1 cellular context compared by ENCODE assay signal in genomic region chr19:47600246-47601179, GRCh38.
TF ChIP-seq lines count a peak whose summit lies in the region.

No MANE protein-coding gene starts in this region.

TF ChIP-seq in HepG2, 621 proteins besides CTCF, POLR2A, EP300 and RAD21 (continued from another document and continues in another):
- TF ChIP-seq ZBTB40 (IDR thresholded peaks at IDR 0.05) (no peak), ZBTB40 (CRISPR knock-in tag; IDR thresholded peaks at IDR 0.05) (0 out of 2 replicates have a peak, but pooled peaks have one; percentile 58), SATB2 (CRISPR knock-in tag; IDR thresholded peaks at IDR 0.05) (no peak), TBX2 (CRISPR knock-in tag; IDR thresholded peaks at IDR 0.05; ENCODE audit: borderline replicate concordance) (peak; percentile 85; the same call in 1 of the 2 replicates), CREB1 (IDR thresholded peaks at IDR 0.05) (peak; percentile 65), CREB1 (CRISPR knock-in tag; IDR thresholded peaks at IDR 0.05) (peak; percentile 68), SALL1 (CRISPR knock-in tag; IDR thresholded peaks at IDR 0.05) (peak; percentile 83), ZFP36 (IDR thresholded peaks at IDR 0.05; ENCODE audit: borderline replicate concordance, low read depth, low read length, partially characterized antibody) (no peak), REPIN1 (CRISPR knock-in tag; IDR thresholded peaks at IDR 0.05; ENCODE audit: borderline replicate concordance, low read depth) (peak; percentile 93), ZZZ3 (CRISPR knock-in tag; IDR thresholded peaks at IDR 0.05; ENCODE audit: borderline replicate concordance) (no peak), CHD4 (IDR thresholded peaks at IDR 0.05; ENCODE audit: borderline replicate concordance, low read length) (peak; percentile 9; the same call in 1 of the 2 replicates), ZNF564 (CRISPR knock-in tag; IDR thresholded peaks at IDR 0.05) (peak; percentile 77; the same call in 1 of the 2 replicates), RNF2 (conservative IDR thresholded peaks at IDR 0.05; ENCODE audit: low read depth) (0 out of 2 replicates have a peak, but pooled peaks have one; percentile 44), ZNF777 (CRISPR knock-in tag; IDR thresholded peaks at IDR 0.05) (peak; percentile 31; the same call in 1 of the 2 replicates), ZNF709 (CRISPR knock-in tag; IDR thresholded peaks at IDR 0.05) (no peak), ETV5 (CRISPR knock-in tag; IDR thresholded peaks at IDR 0.05; ENCODE audit: borderline replicate concordance) (no peak; the same call in 1 of the 2 replicates), NR2F2 (IDR thresholded peaks at IDR 0.05; ENCODE audit: borderline replicate concordance, low read depth) (no peak), GATAD2A (CRISPR knock-in tag; IDR thresholded peaks at IDR 0.05) (peak; percentile 42; the same call in 1 of the 2 replicates), ZNF646 (CRISPR knock-in tag; IDR thresholded peaks at IDR 0.05) (no peak), ZBTB46 (CRISPR knock-in tag; IDR thresholded peaks at IDR 0.05; ENCODE audit: borderline replicate concordance) (no peak), HMG20B (CRISPR knock-in tag; conservative IDR thresholded peaks at IDR 0.05) (0 out of 2 replicates have a peak, but pooled peaks have one; percentile 7), PCBP1 (IDR thresholded peaks at IDR 0.05; ENCODE audit: borderline replicate concordance, low read depth, low read length) (no peak), MAFK (conservative IDR thresholded peaks at IDR 0.05 in 1 of 2, IDR thresholded peaks at IDR 0.05 in 1 of 2; ENCODE audit: low read length in 2 of 2) (no peak), ZNF639 (CRISPR knock-in tag; conservative IDR thresholded peaks at IDR 0.05) (0 out of 2 replicates have a peak, but pooled peaks have one; percentile 31), ARID4A (CRISPR knock-in tag; IDR thresholded peaks at IDR 0.05; ENCODE audit: borderline replicate concordance) (peak; percentile 90), HNRNPLL (IDR thresholded peaks at IDR 0.05; ENCODE audit: low read depth, low read length, poor library complexity, severe bottlenecking) (peak; percentile 88)
- TF ChIP-seq, protein P1, sequence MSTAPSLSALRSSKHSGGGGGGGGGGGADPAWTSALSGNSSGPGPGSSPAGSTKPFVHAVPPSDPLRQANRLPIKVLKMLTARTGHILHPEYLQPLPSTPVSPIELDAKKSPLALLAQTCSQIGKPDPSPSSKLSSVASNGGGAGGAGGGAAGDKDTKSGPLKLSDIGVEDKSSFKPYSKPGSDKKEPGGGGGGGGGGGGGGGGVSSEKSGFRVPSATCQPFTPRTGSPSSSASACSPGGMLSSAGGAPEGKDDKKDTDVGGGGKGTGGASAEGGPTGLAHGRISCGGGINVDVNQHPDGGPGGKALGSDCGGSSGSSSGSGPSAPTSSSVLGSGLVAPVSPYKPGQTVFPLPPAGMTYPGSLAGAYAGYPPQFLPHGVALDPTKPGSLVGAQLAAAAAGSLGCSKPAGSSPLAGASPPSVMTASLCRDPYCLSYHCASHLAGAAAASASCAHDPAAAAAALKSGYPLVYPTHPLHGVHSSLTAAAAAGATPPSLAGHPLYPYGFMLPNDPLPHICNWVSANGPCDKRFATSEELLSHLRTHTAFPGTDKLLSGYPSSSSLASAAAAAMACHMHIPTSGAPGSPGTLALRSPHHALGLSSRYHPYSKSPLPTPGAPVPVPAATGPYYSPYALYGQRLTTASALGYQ (CRISPR knock-in tag; IDR thresholded peaks at IDR 0.05) = no peak
